19 cellular contexts compared by ENCODE assay signal in the genomic region with DNA sequence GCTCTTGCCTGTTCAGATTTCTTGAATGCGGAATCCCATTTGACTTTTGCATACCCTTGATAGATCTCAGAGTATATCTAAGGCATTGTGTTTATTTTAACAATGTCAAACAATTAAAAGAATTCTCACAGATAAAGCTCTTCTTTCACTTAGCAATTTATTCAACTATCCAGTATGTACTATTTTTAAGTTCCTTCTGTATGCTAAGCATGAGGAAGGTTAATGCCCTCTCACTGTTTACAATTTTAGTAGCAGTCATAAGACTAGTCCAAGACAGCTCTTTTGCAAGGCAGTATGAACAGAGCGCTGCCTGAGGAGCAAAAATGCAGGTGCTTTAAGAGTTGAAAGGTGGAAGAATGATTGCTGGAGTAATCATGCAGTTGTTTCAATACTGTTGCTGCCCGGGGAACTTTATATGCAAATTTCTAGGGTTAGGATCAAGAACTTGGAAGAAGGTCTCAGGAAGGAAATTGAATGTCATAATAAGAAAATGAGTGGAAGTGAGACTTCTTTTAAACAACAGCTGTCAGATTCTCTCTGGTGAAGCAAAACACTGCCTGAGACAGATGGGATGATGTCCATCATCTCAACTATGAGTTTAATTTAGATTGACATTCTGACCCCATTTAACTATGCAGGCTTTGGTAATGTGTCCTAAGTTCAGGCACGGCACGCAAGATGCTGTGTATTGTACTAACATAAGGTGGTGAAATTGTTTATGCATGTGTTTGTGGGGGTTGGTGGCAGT.
A peak's percentile ranks its signal among the peaks of the same experiment; 100 is the strongest.
DNase-seq lines count a peak whose midpoint lies in the region; ATAC-seq, FAIRE-seq and TF ChIP-seq lines count a peak whose summit lies in the region.
"Had no signal": no experiment of that assay in that cellular context is flagged by ENCODE, and none has a peak within 500 bp of the region (broad histone marks: within the 10 kb centered on the region; RNA-seq: fewer than 3 reads in every experiment).

No MANE protein-coding gene starts in this region.

- no peak overlapping the region for H3K27ac ChIP-seq in GM12878 (ENCODE audit: control insufficient read depth, insufficient read depth)
- no peak overlapping the region for H3K27ac ChIP-seq in keratinocyte (ENCODE audit: control insufficient read depth, insufficient read depth, low read length)
- no peak overlapping the region for H3K27ac ChIP-seq in stomach smooth muscle (ENCODE audit: low read length)
- H3K27ac ChIP-seq in heart right ventricle, result no peak overlapping the region
- H3K27ac ChIP-seq: PC-9, SK-N-MC had no signal

- in situ Hi-C loops in GM12878 (cut with MboI), result no loop called here

- dilution Hi-C loops in keratinocyte (cut with MboI; ENCODE audit: extremely low pct_ligation_motif_present, low sequenced_read_pairs), result no loop called here

- no TSS peak for BruUV-seq in GM12878 (replicated peaks; lab: Mats Ljungman, UMichigan)

- H3K36me3 ChIP-seq in GM12878 (ENCODE audit: control insufficient read depth in 2 of 2, insufficient read depth in 2 of 2, low read length in 1 of 2) (no peaks in the 10 kb centered on the region), keratinocyte (ENCODE audit: control insufficient read depth in 2 of 2, extremely low read depth in 1 of 2, insufficient read depth in 2 of 2, low read length in 2 of 2) (no peaks in the 10 kb centered on the region), stomach smooth muscle (ENCODE audit: control insufficient read depth in 2 of 2, insufficient read depth in 2 of 2, low read length in 2 of 2) (no peaks in the 10 kb centered on the region), heart right ventricle (no peaks in the 10 kb centered on the region)

- no peak for TF ChIP-seq POLR2A in GM12878 (IDR thresholded peaks at IDR 0.05; ENCODE audit: low read depth, low read length)

- RAD21 ChIA-PET in GM12878 (lab: Charles Lee; ENCODE audit: unreplicated experiment), result interaction anchor here (0.9 kb wide), 1 partner anchor 240 kb away, joined by 3 read pairs; no protein-coding TSS in a partner anchor

- H3K4me1 ChIP-seq in GM12878 (ENCODE audit: control insufficient read depth, insufficient read depth, low read length) (no peaks in the 10 kb centered on the region), keratinocyte (ENCODE audit: control insufficient read depth, extremely low read depth, insufficient read depth, low read length) (no peaks in the 10 kb centered on the region), stomach smooth muscle (ENCODE audit: control insufficient read depth, insufficient read depth, low read length) (no peaks in the 10 kb centered on the region), heart right ventricle (peaks cover 0 to 4% (median 0%) of the 10 kb centered on the region in 9 donors)
- H3K4me1 ChIP-seq: Caco-2 had no signal

- TF ChIP-seq RAD21 in GM12878 (IDR thresholded peaks at IDR 0.05; ENCODE audit: insufficient read depth, low read depth, low read length), result no peak

- FAIRE-seq in GM12878 (lab: Jason Lieb, UNC) (no peak), keratinocyte (lab: Jason Lieb, UNC) (no peak)
- FAIRE-seq: H54 had no signal

- H2AFZ ChIP-seq in GM12878 (ENCODE audit: control insufficient read depth, low read depth, low read length) (no peak overlapping the region), keratinocyte (ENCODE audit: control insufficient read depth, low read length) (peak overlapping the region; percentile 30)
- H2AFZ ChIP-seq: PC-9 had no signal

- H3K9me3 ChIP-seq in GM12878 (replicated peaks; ENCODE audit: control insufficient read depth, insufficient read depth, low read length) (no peaks in the 10 kb centered on the region; the same call in 2 of the 3 replicates), keratinocyte (ENCODE audit: control insufficient read depth, low read depth, low read length) (no peaks in the 10 kb centered on the region), stomach smooth muscle (ENCODE audit: control insufficient read depth in 2 of 2, low read length in 2 of 2) (no peaks in the 10 kb centered on the region), heart right ventricle (peaks cover 0 to 7% (median 0%) of the 10 kb centered on the region in 11 donors)
- H3K9me3 ChIP-seq: Caco-2 had no signal

- TF ChIP-seq CTCF in GM12878 (IDR thresholded peaks at IDR 0.05 in 2 of 3, conservative IDR thresholded peaks at IDR 0.05 in 1 of 3; ENCODE audit: control insufficient read depth in 2 of 3, extremely low read depth in 1 of 3, insufficient read depth in 1 of 3, low read depth in 3 of 3, low read length in 3 of 3) (no peak), keratinocyte (optimal IDR thresholded peaks at IDR 0.05 in 1 of 3, IDR thresholded peaks at IDR 0.05 in 1 of 3, conservative IDR thresholded peaks at IDR 0.05 in 1 of 3; ENCODE audit: extremely low read depth in 1 of 3, insufficient read depth in 2 of 3, low read length in 3 of 3) (no peak), heart right ventricle (IDR thresholded peaks at IDR 0.05) (no peak)

- intact Hi-C loops in GM12878 (cut with micrococcal nuclease; ENCODE audit: unreplicated experiment) (no loop called here), heart right ventricle (cut with DNase I) (no loop called here)

- 46% methylated on average over 5 of the region's 5 CpGs for WGBS in GM12878 (ENCODE audit: insufficient coverage, insufficient replicate concordance, low lambda C conversion rate, missing lambda C conversion rate)
- WGBS in heart right ventricle, 2 donors, result 62 to 64% methylated on average over 5 of the region's 5 CpGs

- no peak overlapping the region for H3K9ac ChIP-seq in GM12878 (ENCODE audit: control insufficient read depth, insufficient read depth, low read length)
- no peak overlapping the region for H3K9ac ChIP-seq in keratinocyte (ENCODE audit: control insufficient read depth, extremely low read depth, insufficient read depth, low read length)
- no peak overlapping the region for H3K9ac ChIP-seq in stomach smooth muscle (ENCODE audit: low read length in 2 of 2)

- no peaks in the 10 kb centered on the region for H3K27me3 ChIP-seq in GM12878 (replicated peaks in 1 of 2; ENCODE audit: control insufficient read depth in 2 of 2, insufficient read depth in 2 of 2, low read length in 1 of 2)
- no peaks in the 10 kb centered on the region for H3K27me3 ChIP-seq in keratinocyte (ENCODE audit: control insufficient read depth, extremely low read depth, insufficient read depth, low read length)
- H3K27me3 ChIP-seq in stomach smooth muscle (ENCODE audit: control insufficient read depth in 1 of 2, insufficient read depth in 2 of 2, low read length in 2 of 2), result no peaks in the 10 kb centered on the region
- no peaks in the 10 kb centered on the region for H3K27me3 ChIP-seq in heart right ventricle

- ATAC-seq in GM12878 (no peak), heart right ventricle (no peak), HG03520 (IDR thresholded peaks at IDR 0.05; ENCODE audit: unreplicated experiment) (no peak)

- no peak overlapping the region for H3K4me3 ChIP-seq in GM12878
- no peak overlapping the region for H3K4me3 ChIP-seq in keratinocyte (ENCODE audit: control insufficient read depth in 2 of 3, extremely low read depth in 1 of 3, insufficient read depth in 2 of 3, low read depth in 1 of 3, low read length in 3 of 3)
- H3K4me3 ChIP-seq in stomach smooth muscle (ENCODE audit: low read length in 2 of 2), result peak overlapping the region; percentile 22 to 25
- H3K4me3 ChIP-seq in heart right ventricle, result no peak overlapping the region
- H3K4me3 ChIP-seq: PC-9, SK-N-MC had no signal

- H3K4me2 ChIP-seq in GM12878 (ENCODE audit: control insufficient read depth, insufficient read depth) (no peak overlapping the region), keratinocyte (ENCODE audit: control insufficient read depth, extremely low read depth, insufficient read depth, low read depth, low read length) (no peak overlapping the region)
- H3K4me2 ChIP-seq: PC-9 had no signal

- H4K20me1 ChIP-seq in GM12878 (ENCODE audit: control insufficient read depth, insufficient read depth), result no peaks in the 10 kb centered on the region
- H4K20me1 ChIP-seq in keratinocyte (ENCODE audit: control insufficient read depth, extremely low read depth, insufficient read depth, low read length), result no peaks in the 10 kb centered on the region

- H3K79me2 ChIP-seq in GM12878 (ENCODE audit: control insufficient read depth, insufficient read depth, low read length) (no peaks in the 10 kb centered on the region), keratinocyte (ENCODE audit: control insufficient read depth, insufficient read depth, low read length) (no peaks in the 10 kb centered on the region)

- SMC1A ChIA-PET in GM12878 (lab: Charles Lee; ENCODE audit: uncharacterized antibody, unreplicated experiment), result no interaction called here

- CTCF ChIA-PET in GM12878 (lab: Yijun Ruan, JAX), result no interaction called here

- TF ChIP-seq EP300 in GM12878 (IDR thresholded peaks at IDR 0.05; ENCODE audit: borderline replicate concordance in 1 of 2, control insufficient read depth in 1 of 2, low read depth in 2 of 2, low read length in 2 of 2), result no peak

- DNase-seq in NCI-H524 (lab: John Stamatoyannopoulos, UW) (peak; percentile 41 to 74), NCI-H524 treated with DMSO at 0.1 percent for 48 hours (lab: John Stamatoyannopoulos, UW) (no peak), GM12878 (ENCODE audit: low read depth, low spot score) (no peak), keratinocyte (ENCODE audit: low read depth, low spot score) (no peak), heart right ventricle (no peak), DMS153 treated with DMSO at 0.1 percent for 48 hours (lab: John Stamatoyannopoulos, UW; ENCODE audit: unreplicated experiment) (no peak)
- DNase-seq: 8988T; C1 segment of cervical spinal cord; Caco-2; DND-41; NCI-H1417; NCI-H2029 treated with DMSO at 0.1 percent for 48 hours; NCI-H510A; NK-92 treated with Interleukin-12 subunit alpha and Interleukin-12 subunit beta, amount 100 ng/mL, for 24 hours; PC-9 had no signal

- POLR2A ChIA-PET in GM12878 (lab: Charles Lee), result no interaction called here

- no peaks in the 10 kb centered on the region for H3K9me1 ChIP-seq in keratinocyte (ENCODE audit: control insufficient read depth, extremely low read depth, insufficient read depth, low read length)

TF ChIP-seq in GM12878, 131 proteins besides CTCF, POLR2A, EP300 and RAD21:
- peak in 1 of 2 experiments; percentile 58; a peak in 2 of 4 replicates for TF ChIP-seq ETV6 (conservative IDR thresholded peaks at IDR 0.05 in 1 of 2, IDR thresholded peaks at IDR 0.05 in 1 of 2; ENCODE audit: borderline replicate concordance in 1 of 2, low read depth in 1 of 2)
- no peak for TF ChIP-seq SMC3 (IDR thresholded peaks at IDR 0.05; ENCODE audit: borderline replicate concordance, low read length)
- no peak for TF ChIP-seq CHD4 (IDR thresholded peaks at IDR 0.05)
- TF ChIP-seq SIN3A (IDR thresholded peaks at IDR 0.05; ENCODE audit: low read depth, low read length), result no peak
- no peak for TF ChIP-seq YY1 (IDR thresholded peaks at IDR 0.05; ENCODE audit: low read depth, low read length)
- 0 out of 2 replicates have a peak, but pooled peaks have one; percentile 9 for TF ChIP-seq RUNX3 (IDR thresholded peaks at IDR 0.05; ENCODE audit: low read length)
- 0 out of 2 replicates have a peak, but pooled peaks have one; percentile 44 for TF ChIP-seq NFIC (IDR thresholded peaks at IDR 0.05; ENCODE audit: low read depth, low read length)
- 0 out of 2 replicates have a peak, but pooled peaks have one; percentile 19 for TF ChIP-seq JUNB (IDR thresholded peaks at IDR 0.05)

Comparison
In these comparisons a context has a peak if more than half of its experiments do, and no peak if none do; other contexts are left out.
1. DNase-seq: peak in NCI-H524 (2 of 2); none in NCI-H524 treated with DMSO at 0.1 percent for 48 hours (single experiment), GM12878 (single experiment), keratinocyte (single experiment), heart right ventricle (0 of 2) and DMS153 treated with DMSO at 0.1 percent for 48 hours (single experiment).
2. H3K4me3 ChIP-seq: peak in stomach smooth muscle (2 of 2); none in GM12878 (single experiment), keratinocyte (0 of 3) and heart right ventricle (0 of 10).